ENCODE assay signal across 16 cellular contexts in the genomic region with DNA sequence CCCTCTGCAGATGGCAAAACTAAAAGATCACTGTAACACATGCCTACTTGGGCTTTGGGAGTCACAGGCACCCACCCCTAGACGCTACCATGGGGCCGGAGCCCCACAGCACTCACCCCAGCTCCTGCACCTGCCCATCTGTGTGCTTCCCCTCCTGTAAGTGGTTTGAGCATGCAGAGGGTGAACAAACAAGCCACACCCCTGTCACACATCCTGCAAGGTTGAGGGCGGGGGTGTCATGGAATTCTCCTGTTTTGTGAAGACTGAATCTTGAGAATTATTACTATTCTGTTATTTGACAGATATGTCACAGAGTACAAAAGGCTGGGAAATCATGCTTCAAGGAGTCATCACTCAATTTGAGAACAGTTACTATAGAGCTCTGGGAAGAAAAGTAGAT.
DNase-seq lines count a peak whose midpoint lies in the region; ATAC-seq and TF ChIP-seq lines count a peak whose summit lies in the region.
"Had no signal": no experiment of that assay in that cellular context is flagged by ENCODE, and none has a peak within 500 bp of the region (broad histone marks: within the 10 kb centered on the region; RNA-seq: fewer than 3 reads in every experiment).

No MANE protein-coding gene starts in this region.

- no peak for ATAC-seq in HG03342 (IDR thresholded peaks at IDR 0.05; ENCODE audit: unreplicated experiment)
- ATAC-seq: naive thymus-derived CD4-positive, alpha-beta T cell had no signal

- peaks cover 20% of the 10 kb centered on the region for H3K4me1 Mint-ChIP-seq in progenitor cell of endocrine pancreas (ENCODE audit: low read depth)

- H3K27ac ChIP-seq in epithelial cell of prostate, result peak overlapping the region; percentile 73
- H3K27ac ChIP-seq: tibial artery had no signal

- DNase-seq in LNCaP clone FGC (ENCODE audit: low read depth) (no peak), NCI-H748 treated with DMSO at 0.1 percent for 48 hours (lab: John Stamatoyannopoulos, UW) (peak; percentile 66), epithelial cell of prostate (ENCODE audit: low read depth, low spot score) (no peak), progenitor cell of endocrine pancreas (ENCODE audit: low spot score, unreplicated experiment) (no peak), GM20000 (ENCODE audit: low spot score) (no peak), NCI-H2227 treated with DMSO at 0.1 percent for 48 hours (lab: John Stamatoyannopoulos, UW) (no peak), HT-29 (ENCODE audit: low spot score) (no peak)
- DNase-seq: activated CD4-positive, alpha-beta T cell treated with anti-CD3 and anti-CD28 coated beads for 48 hours; activated CD8-positive, alpha-beta memory T cell treated with anti-CD3 and anti-CD28 coated beads, Interleukin-2, amount 50 U/mL, for 48 hours; DMS 273 treated with DMSO at 0.1 percent for 48 hours; Karpas-422; NCI-H1436 treated with DMSO at 0.1 percent for 48 hours; tibial artery had no signal

- H3K9me3 Mint-ChIP-seq in progenitor cell of endocrine pancreas (ENCODE audit: low read depth), result no peaks in the 10 kb centered on the region

- H3K4me3 Mint-ChIP-seq in progenitor cell of endocrine pancreas (ENCODE audit: low read depth), result no peak overlapping the region

- peak overlapping the region; percentile 19 for H3K4me3 ChIP-seq in LNCaP clone FGC (ENCODE audit: low read depth, low read length)
- H3K4me3 ChIP-seq: lung, tibial artery had no signal

- H3K27me3 Mint-ChIP-seq in progenitor cell of endocrine pancreas, result no peaks in the 10 kb centered on the region

- H3K36me3 Mint-ChIP-seq in progenitor cell of endocrine pancreas (ENCODE audit: insufficient read depth), result no peaks in the 10 kb centered on the region
- H3K36me3 Mint-ChIP-seq: naive thymus-derived CD4-positive, alpha-beta T cell had no signal

- no peak for TF ChIP-seq CTCF in LNCaP clone FGC (IDR thresholded peaks at IDR 0.05; ENCODE audit: control insufficient read depth, extremely low read depth, insufficient read depth)
- no peak for TF ChIP-seq CTCF in progenitor cell of endocrine pancreas (IDR thresholded peaks at IDR 0.05; ENCODE audit: unreplicated experiment)
- no peak for TF ChIP-seq CTCF in GM20000 (IDR thresholded peaks at IDR 0.05; ENCODE audit: extremely low read depth, missing control alignments)

- H3K27ac Mint-ChIP-seq in progenitor cell of endocrine pancreas, result peak overlapping the region; percentile 79
